8 cellular contexts compared by ENCODE assay signal in genomic region chr2:144524190-144524957, GRCh38. TPM values are rescaled to one million over a fixed set of nuclear protein-coding genes. Genes with fewer than 3 reads are reported as not detected.
DNase-seq lines count a peak whose midpoint lies in the region; ATAC-seq, FAIRE-seq and TF ChIP-seq lines count a peak whose summit lies in the region.

No MANE protein-coding gene starts in this region.

- no peaks in the 10 kb centered on the region for H3K9me2 ChIP-seq in MM.1S (replicated peaks; ENCODE audit: insufficient read depth, low read length)

- H3K9me3 ChIP-seq in K562 (replicated peaks; ENCODE audit: control insufficient read depth, insufficient read depth, low read depth, low read length): no peaks in the 10 kb centered on the region
- no peaks in the 10 kb centered on the region for H3K9me3 ChIP-seq in iPS-20b (ENCODE audit: insufficient read depth, low read depth, low read length)
- H3K9me3 ChIP-seq in skeletal muscle satellite cell (replicated peaks; ENCODE audit: low read length): no peaks in the 10 kb centered on the region
- H3K9me3 ChIP-seq in MM.1S (replicated peaks; ENCODE audit: insufficient read depth, low read length): no peaks in the 10 kb centered on the region

- no TSS peak for BruUV-seq in K562 (replicated peaks; lab: Mats Ljungman, UMichigan)

- peak overlapping the region; percentile 83 for H2AFZ ChIP-seq in K562 (ENCODE audit: low read depth, low read length)
- H2AFZ ChIP-seq in MM.1S (ENCODE audit: low read length): no peak overlapping the region

- peak; percentile 85 for DNase-seq in ELF-1 (ENCODE audit: low read depth, low spot score)
- DNase-seq in NCI-H345 treated with DMSO at 0.1 percent for 48 hours (lab: John Stamatoyannopoulos, UW; ENCODE audit: unreplicated experiment): peak; percentile 67
- peak; percentile 67 to 89 (median 74) for DNase-seq in K562 (ENCODE audit: extremely low read depth in 1 of 4, low spot score in 3 of 4)
- no peak for DNase-seq in MM.1S

- H3K9me1 ChIP-seq in K562 (ENCODE audit: control insufficient read depth, insufficient read depth, low read length): no peaks in the 10 kb centered on the region

- intact Hi-C loops in K562 (cut with micrococcal nuclease): loop anchor here (5.0 to 10.0 kb wide), 6 partner anchors 138 to 520 kb away; no protein-coding TSS in a partner anchor

- no peak for TF ChIP-seq EP300 in K562 (IDR thresholded peaks at IDR 0.05; ENCODE audit: low read length)

- H3K27ac ChIP-seq in K562 (ENCODE audit: extremely low read depth, low read depth, low read length) (peak overlapping the region; percentile 73), iPS-20b (ENCODE audit: low read length) (no peak overlapping the region), MM.1S (ENCODE audit: low read length) (no peak overlapping the region)

- no peaks in the 10 kb centered on the region for H4K20me1 ChIP-seq in K562 (replicated peaks; ENCODE audit: control insufficient read depth, insufficient read depth, low read length)
- no peaks in the 10 kb centered on the region for H4K20me1 ChIP-seq in MM.1S (ENCODE audit: insufficient read depth, low read length)

- no peak for TF ChIP-seq RAD21 in K562 (CRISPR knock-in tag; conservative IDR thresholded peaks at IDR 0.05 in 1 of 2, IDR thresholded peaks at IDR 0.05 in 1 of 2)

- H3F3A ChIP-seq in MM.1S (ENCODE audit: insufficient read depth, low read length): 0 out of 2 replicates have a peak, but pooled peaks cover 4% of the 10 kb centered on the region

- H3K9ac ChIP-seq in K562 (ENCODE audit: insufficient read depth in 1 of 2, low read depth in 2 of 2, low read length in 2 of 2) (peak overlapping the region; percentile 71 to 84), iPS-20b (ENCODE audit: low read depth, low read length) (peak overlapping the region; percentile 77), skeletal muscle satellite cell (ENCODE audit: low read depth, low read length) (peak overlapping the region; percentile 86), MM.1S (ENCODE audit: low read length) (no peak overlapping the region)

- H3K36me3 ChIP-seq in K562 (ENCODE audit: control insufficient read depth, insufficient read depth, low read length) (no peaks in the 10 kb centered on the region; the same call in 2 of the 3 replicates), iPS-20b (ENCODE audit: insufficient read depth, low read depth, low read length) (no peaks in the 10 kb centered on the region), skeletal muscle satellite cell (ENCODE audit: insufficient read depth, low read length) (no peaks in the 10 kb centered on the region), MM.1S (replicated peaks; ENCODE audit: insufficient read depth, low read length) (no peaks in the 10 kb centered on the region)

- in situ Hi-C loops in K562 (cut with MboI): loop anchor here (5.0 kb wide), 1 partner anchor 58 kb away; no protein-coding TSS in a partner anchor

- ATAC-seq in K562: peak; percentile 80
- ATAC-seq in GM21423 (IDR thresholded peaks at IDR 0.05; ENCODE audit: unreplicated experiment): no peak
- no peak for ATAC-seq in GM18861 (IDR thresholded peaks at IDR 0.05; ENCODE audit: unreplicated experiment)

- H3K79me2 ChIP-seq in K562 (ENCODE audit: control insufficient read depth, insufficient read depth, low read length): peaks cover 23% of the 10 kb centered on the region
- no peaks in the 10 kb centered on the region for H3K79me2 ChIP-seq in MM.1S (ENCODE audit: low read length)

- FAIRE-seq in K562 (lab: Jason Lieb, UNC): no peak

- H3K4me2 ChIP-seq in K562 (ENCODE audit: insufficient read depth, low read length) (peak overlapping the region; percentile 84), skeletal muscle satellite cell (ENCODE audit: low read length) (peak overlapping the region; percentile 96), MM.1S (ENCODE audit: low read depth, low read length) (no peak overlapping the region; the same call in 1 of the 2 replicates)

- H3K27me3 ChIP-seq in K562 (ENCODE audit: control insufficient read depth in 2 of 2, insufficient read depth in 2 of 2, low read length in 2 of 2) (no peaks in the 10 kb centered on the region), iPS-20b (ENCODE audit: insufficient read depth, low read length) (peaks cover 42% of the 10 kb centered on the region), skeletal muscle satellite cell (ENCODE audit: control insufficient read depth, insufficient read depth, low read length) (no peaks in the 10 kb centered on the region), MM.1S (replicated peaks; ENCODE audit: insufficient read depth, low read length) (peaks cover 49% of the 10 kb centered on the region)

- H3K4me3 ChIP-seq in K562 (peak overlapping the region; percentile 52), iPS-20b (ENCODE audit: low read length) (peak overlapping the region; percentile 71), skeletal muscle satellite cell (ENCODE audit: low read length) (peak overlapping the region; percentile 78), MM.1S (ENCODE audit: low read length) (no peak overlapping the region)

- WGBS in K562 (ENCODE audit: insufficient coverage, low coverage, missing lambda C conversion rate): under 1% methylated on average over 12 of the region's 54 CpGs

- no peak for TF ChIP-seq CTCF in K562 (IDR thresholded peaks at IDR 0.05 in 2 of 3, conservative IDR thresholded peaks at IDR 0.05 in 1 of 3; ENCODE audit: insufficient read depth in 2 of 3, low read depth in 1 of 3, low read length in 3 of 3)
- TF ChIP-seq CTCF in MM.1S (IDR thresholded peaks at IDR 0.05; ENCODE audit: low read length): no peak

- POLR2A ChIA-PET in K562 (lab: Yijun Ruan, JAX): interaction anchor here (0.6 to 1.4 kb wide), 5 partner anchors 13 to 279 kb away, joined by 3 to 5 read pairs (median 4); no protein-coding TSS in a partner anchor

- CTCF ChIA-PET in K562 (lab: Yijun Ruan, JAX; ENCODE audit: low intra/inter-chr PET ratio): no interaction called here

- TF ChIP-seq POLR2A in K562 (conservative IDR thresholded peaks at IDR 0.05): peak; percentile 36

- peaks cover 9 to 23% of the 10 kb centered on the region in 2 experiments for H3K4me1 ChIP-seq in K562 (replicated peaks in 1 of 2; ENCODE audit: control insufficient read depth in 2 of 2, insufficient read depth in 2 of 2, low read length in 2 of 2)
- H3K4me1 ChIP-seq in iPS-20b (ENCODE audit: insufficient read depth, low read length): peaks cover 28% of the 10 kb centered on the region; the same call in 1 of the 2 replicates
- peaks cover 27% of the 10 kb centered on the region for H3K4me1 ChIP-seq in skeletal muscle satellite cell (ENCODE audit: control insufficient read depth, insufficient read depth, low read length)
- H3K4me1 ChIP-seq in MM.1S (ENCODE audit: low read length): peaks cover 8% of the 10 kb centered on the region

TF ChIP-seq in K562, 482 proteins besides CTCF, POLR2A, EP300 and RAD21 (continues in another document):
- TF ChIP-seq KDM2B (CRISPR knock-in tag; IDR thresholded peaks at IDR 0.05): no peak
- TF ChIP-seq CHAMP1 (IDR thresholded peaks at IDR 0.05): no peak
- TF ChIP-seq ZSCAN32 (CRISPR knock-in tag; IDR thresholded peaks at IDR 0.05): no peak
- peak; percentile 86; the same call in 1 of the 2 replicates for TF ChIP-seq ZBTB7A (IDR thresholded peaks at IDR 0.05; ENCODE audit: borderline replicate concordance, control insufficient read depth, low read depth, low read length)
- TF ChIP-seq ETS2 (tag; IDR thresholded peaks at IDR 0.05; ENCODE audit: borderline replicate concordance, poor library complexity, severe bottlenecking): no peak
- no peak for TF ChIP-seq ZNF133 (CRISPR knock-in tag; IDR thresholded peaks at IDR 0.05)
- no peak for TF ChIP-seq KLF13 (tag; IDR thresholded peaks at IDR 0.05; ENCODE audit: borderline replicate concordance, low read depth)
- peak in 1 of 2 experiments; percentile 31; a peak in 1 of 4 replicates for TF ChIP-seq FOXK2 (conservative IDR thresholded peaks at IDR 0.05 in 1 of 2, IDR thresholded peaks at IDR 0.05 in 1 of 2; ENCODE audit: low read depth in 2 of 2)
- no peak for TF ChIP-seq NCOA2 (IDR thresholded peaks at IDR 0.05; ENCODE audit: partially characterized antibody in 2 of 2)

RNA-seq across cellular contexts. Expression of gene ZEB2, which starts 4.5 kb away (rescaled TPM):
- 342 and 614 TPM in 2 replicates for total RNA-seq in K562 (2011; cell fraction: chromatin; rRNA removed; ENCODE audit: low replicate concordance)
- total RNA-seq in K562 (2011; cell fraction: nucleolus; rRNA removed): 113 and 153 TPM in 2 replicates
- total RNA-seq in K562 (2011; cell fraction: nucleoplasm; rRNA removed): 327 and 692 TPM in 2 replicates
- total RNA-seq in K562 (2014; rRNA removed) (65.0 and 72.3 TPM in 2 replicates), K562 (2014; rRNA removed; fragmentation: Illumina TruSeq; extraction: Trizol) (87.9 and 96.2 TPM in 2 replicates), K562 (2015; rRNA removed; fragmentation: Illumina TruSeq; extraction: Trizol) (82.2 and 85.8 TPM in 2 replicates), K562 (2021) (101 and 113 TPM in 2 replicates)
- polyA plus RNA-seq in K562 (2011; rRNA removed) (66.9 and 73.3 TPM in 2 replicates), K562 (2014; fragmentation: Illumina TruSeq; extraction: Trizol) (52.2 and 57.2 TPM in 2 replicates), K562 (2014; fragmentation: Nextera tagmentation; extraction: Ambion mirVana) (10 to 100 TPM; 15.1 to 30.1 TPM), K562 (2014; rRNA removed) (46.5 and 50.2 TPM in 2 replicates)
- polyA plus RNA-seq in K562 (2011; cell fraction: cytosol; rRNA removed): 37.5 and 39.9 TPM in 2 replicates
- polyA plus RNA-seq in K562 (2011; cell fraction: nucleus; rRNA removed): 143 and 148 TPM in 2 replicates
- 33.6 and 40.1 TPM in 2 replicates for polyA plus RNA-seq in K562 (2012)
- polyA minus RNA-seq in K562 (2011; rRNA and poly(A)+ RNA removed): 369 and 399 TPM in 2 replicates
- 41.4 and 51.2 TPM in 2 replicates for polyA minus RNA-seq in K562 (2011; cell fraction: cytosol; rRNA and poly(A)+ RNA removed)
- 431 and 576 TPM in 2 replicates for polyA minus RNA-seq in K562 (2011; cell fraction: nucleus; rRNA and poly(A)+ RNA removed)
- 57.8 and 63.1 TPM in 2 replicates for total RNA-seq in skeletal muscle satellite cell (2012; rRNA removed)
